1 cellular context compared by ENCODE assay signal in genomic region chr6:35599761-35600658, GRCh38.
TF ChIP-seq lines count a peak whose summit lies in the region.

No MANE protein-coding gene starts in this region.

TF ChIP-seq in HCT116, 20 proteins besides CTCF, POLR2A, EP300 and RAD21 (continued from another document):
- TF ChIP-seq, protein P1, sequence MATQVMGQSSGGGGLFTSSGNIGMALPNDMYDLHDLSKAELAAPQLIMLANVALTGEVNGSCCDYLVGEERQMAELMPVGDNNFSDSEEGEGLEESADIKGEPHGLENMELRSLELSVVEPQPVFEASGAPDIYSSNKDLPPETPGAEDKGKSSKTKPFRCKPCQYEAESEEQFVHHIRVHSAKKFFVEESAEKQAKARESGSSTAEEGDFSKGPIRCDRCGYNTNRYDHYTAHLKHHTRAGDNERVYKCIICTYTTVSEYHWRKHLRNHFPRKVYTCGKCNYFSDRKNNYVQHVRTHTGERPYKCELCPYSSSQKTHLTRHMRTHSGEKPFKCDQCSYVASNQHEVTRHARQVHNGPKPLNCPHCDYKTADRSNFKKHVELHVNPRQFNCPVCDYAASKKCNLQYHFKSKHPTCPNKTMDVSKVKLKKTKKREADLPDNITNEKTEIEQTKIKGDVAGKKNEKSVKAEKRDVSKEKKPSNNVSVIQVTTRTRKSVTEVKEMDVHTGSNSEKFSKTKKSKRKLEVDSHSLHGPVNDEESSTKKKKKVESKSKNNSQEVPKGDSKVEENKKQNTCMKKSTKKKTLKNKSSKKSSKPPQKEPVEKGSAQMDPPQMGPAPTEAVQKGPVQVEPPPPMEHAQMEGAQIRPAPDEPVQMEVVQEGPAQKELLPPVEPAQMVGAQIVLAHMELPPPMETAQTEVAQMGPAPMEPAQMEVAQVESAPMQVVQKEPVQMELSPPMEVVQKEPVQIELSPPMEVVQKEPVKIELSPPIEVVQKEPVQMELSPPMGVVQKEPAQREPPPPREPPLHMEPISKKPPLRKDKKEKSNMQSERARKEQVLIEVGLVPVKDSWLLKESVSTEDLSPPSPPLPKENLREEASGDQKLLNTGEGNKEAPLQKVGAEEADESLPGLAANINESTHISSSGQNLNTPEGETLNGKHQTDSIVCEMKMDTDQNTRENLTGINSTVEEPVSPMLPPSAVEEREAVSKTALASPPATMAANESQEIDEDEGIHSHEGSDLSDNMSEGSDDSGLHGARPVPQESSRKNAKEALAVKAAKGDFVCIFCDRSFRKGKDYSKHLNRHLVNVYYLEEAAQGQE (IDR thresholded peaks at IDR 0.05; ENCODE audit: low read depth) = no peak
- TF ChIP-seq TCF7L2 (IDR thresholded peaks at IDR 0.05; ENCODE audit: borderline replicate concordance, extremely low read depth, insufficient read depth, insufficient read length) (no peak), SIN3A (IDR thresholded peaks at IDR 0.05; ENCODE audit: low read depth) (no peak), POLR2AphosphoS5 (IDR thresholded peaks at IDR 0.05; ENCODE audit: low read depth, low read length) (no peak), CEBPB (IDR thresholded peaks at IDR 0.05; ENCODE audit: low read depth) (no peak), MAX (IDR thresholded peaks at IDR 0.05) (no peak), EZH2 (IDR thresholded peaks at IDR 0.05) (no peak)
TF ChIP-seq in HCT116: peak in this region for 0.
